13 cellular contexts compared by ENCODE assay signal in genomic region chr6:44227138-44227770, GRCh38. TPM values are rescaled to one million over a fixed set of nuclear protein-coding genes. Genes with fewer than 3 reads are reported as not detected.
A peak's percentile ranks its signal among the peaks of the same experiment; 100 is the strongest.
DNase-seq lines count a peak whose midpoint lies in the region; ATAC-seq and TF ChIP-seq lines count a peak whose summit lies in the region.
"Had no signal": no experiment of that assay in that cellular context is flagged by ENCODE, and none has a peak within 500 bp of the region (broad histone marks: within the 10 kb centered on the region; RNA-seq: fewer than 3 reads in every experiment).

No MANE protein-coding gene starts in this region.

- CTCF ChIA-PET in HEK293T (lab: Yijun Ruan, JAX): interaction anchor here (1.2 to 1.8 kb wide), 2 partner anchors 9 to 30 kb away, joined by 3 to 6 read pairs; partner anchors contain the start of gene SLC35B2

- H3K27ac Mint-ChIP-seq in CD14-positive monocyte: peak overlapping the region in 1 of 7 donors; percentile 33

- intact Hi-C loops in left ventricle myocardium superior (cut with micrococcal nuclease): no loop called here
- intact Hi-C loops in prostate gland (cut with DNase I): no loop called here
- intact Hi-C loops in CD14-positive monocyte (cut with micrococcal nuclease): no loop called here

- no peak for TF ChIP-seq POLR2A in prostate gland (IDR thresholded peaks at IDR 0.05)

- 66% methylated on average over 7 of the region's 7 CpGs for WGBS in prostate gland

- peaks cover 0 to 2% (median 0%) of the 10 kb centered on the region in 7 donors for H3K9me3 Mint-ChIP-seq in CD14-positive monocyte

- POLR2A ChIA-PET in HEK293T (lab: Yijun Ruan, JAX): interaction anchor here (1.6 to 8.0 kb wide), 2 partner anchors 10 to 19 kb away, joined by 4 to 65 read pairs; partner anchors contain the start of gene HSP90AB1

- no peaks in the 10 kb centered on the region for H3K9me3 ChIP-seq in prostate gland
- H3K9me3 ChIP-seq: mucosa of descending colon had no signal

- TF ChIP-seq CTCF in prostate gland (IDR thresholded peaks at IDR 0.05) (no peak), CD14-positive monocyte (IDR thresholded peaks at IDR 0.05) (no peak)

- no peak overlapping the region for H3K4me3 ChIP-seq in prostate gland
- H3K4me3 ChIP-seq: mucosa of descending colon had no signal

- no peaks in the 10 kb centered on the region for H3K36me3 ChIP-seq in prostate gland

- H3K27ac ChIP-seq in angular gyrus (ENCODE audit: low read depth, low read length) (peak overlapping the region; percentile 83), prostate gland (peak overlapping the region; percentile 34 to 44)

- peaks cover 3 to 17% (median 7%) of the 10 kb centered on the region in 3 donors for H3K27me3 Mint-ChIP-seq in CD14-positive monocyte (ENCODE audit: low read depth in 3 of 3)

- H3K4me1 ChIP-seq in prostate gland (replicated peaks): peaks cover 3% of the 10 kb centered on the region

- no peak overlapping the region for H3K4me3 Mint-ChIP-seq in CD14-positive monocyte

- DNase-seq in ELF-1 (ENCODE audit: low read depth, low spot score) (peak; percentile 78), left ventricle myocardium superior (peak; percentile 48), prostate gland (ENCODE audit: low spot score) (no peak), GF-D8 (lab: John Stamatoyannopoulos, UW) (no peak), HEK293T (ENCODE audit: extremely low spot score) (no peak), CD14-positive monocyte (ENCODE audit: low spot score) (no peak)
- DNase-seq: activated CD4-positive, alpha-beta T cell treated with anti-CD3 and anti-CD28 coated beads for 4 hours; EL; mucosa of descending colon; NCI-H510A had no signal

- H3K36me3 Mint-ChIP-seq in CD14-positive monocyte: peaks cover 13 to 28% of the 10 kb centered on the region in 2 donors

- peaks cover 55% of the 10 kb centered on the region for H3K4me1 Mint-ChIP-seq in CD14-positive monocyte

- H3K27me3 ChIP-seq in prostate gland (replicated peaks; ENCODE audit: insufficient read depth): no peaks in the 10 kb centered on the region

- peak; percentile 11 for ATAC-seq in left ventricle myocardium superior
- ATAC-seq in HG02588 (IDR thresholded peaks at IDR 0.05; ENCODE audit: unreplicated experiment): no peak
- ATAC-seq: mucosa of descending colon had no signal

TF ChIP-seq in HEK293T, 16 proteins besides CTCF, POLR2A, EP300 and RAD21:
- no peak for TF ChIP-seq FOXK2 (IDR thresholded peaks at IDR 0.05)
TF ChIP-seq in HEK293T: peak in this region for 0.

RNA-seq across cellular contexts. Expression of gene SLC29A1, which starts 3.9 kb away (rescaled TPM):
- total RNA-seq in left ventricle myocardium superior (217 TPM), prostate gland (10 to 100 TPM; 18.5 to 58.9 TPM)
- 10 to 100 TPM; 14.3 to 15.0 TPM for polyA plus RNA-seq in CD14-positive monocyte

RNA-seq across cellular contexts. Expression of gene MYMX, which starts 10.5 kb away (rescaled TPM):
- total RNA-seq in left ventricle myocardium superior (0.67 TPM), prostate gland (not detected)
- polyA plus RNA-seq in CD14-positive monocyte: not detected
- total RNA-seq: M059J had no signal

RNA-seq across cellular contexts. Expression of gene HSP90AB1, which starts 19.6 kb away (rescaled TPM):
- total RNA-seq in left ventricle myocardium superior: 873 TPM
- total RNA-seq in prostate gland: 100 to 1,000 TPM; 650 to 805 TPM
- polyA plus RNA-seq in CD14-positive monocyte: 100 to 1,000 TPM; 119 to 145 TPM

RNA-seq across cellular contexts. Expression of gene SLC35B2, which starts 30.1 kb away (rescaled TPM):
- total RNA-seq in left ventricle myocardium superior (20.0 TPM), prostate gland (10 to 100 TPM; 44.5 to 59.9 TPM)
- polyA plus RNA-seq in CD14-positive monocyte: 10 to 100 TPM; 17.4 to 30.6 TPM

RNA-seq across cellular contexts. Expression of gene NFKBIE, which starts 38.1 kb away (rescaled TPM):
- total RNA-seq in left ventricle myocardium superior: 3.1 TPM
- total RNA-seq in prostate gland: 10 to 100 TPM; 20.8 to 34.4 TPM
- polyA plus RNA-seq in CD14-positive monocyte: 10 to 100 TPM; 19.9 to 23.2 TPM

Comparison
In these comparisons a context has a peak if more than half of its experiments do, and no peak if none do; other contexts are left out.
1. DNase-seq: peak in ELF-1 (single experiment) and left ventricle myocardium superior (single experiment); none in prostate gland (single experiment), GF-D8 (single experiment), HEK293T (single experiment) and CD14-positive monocyte (single experiment).